Comparison of ENCODE assay signal across 8 cellular contexts in the genomic region with DNA sequence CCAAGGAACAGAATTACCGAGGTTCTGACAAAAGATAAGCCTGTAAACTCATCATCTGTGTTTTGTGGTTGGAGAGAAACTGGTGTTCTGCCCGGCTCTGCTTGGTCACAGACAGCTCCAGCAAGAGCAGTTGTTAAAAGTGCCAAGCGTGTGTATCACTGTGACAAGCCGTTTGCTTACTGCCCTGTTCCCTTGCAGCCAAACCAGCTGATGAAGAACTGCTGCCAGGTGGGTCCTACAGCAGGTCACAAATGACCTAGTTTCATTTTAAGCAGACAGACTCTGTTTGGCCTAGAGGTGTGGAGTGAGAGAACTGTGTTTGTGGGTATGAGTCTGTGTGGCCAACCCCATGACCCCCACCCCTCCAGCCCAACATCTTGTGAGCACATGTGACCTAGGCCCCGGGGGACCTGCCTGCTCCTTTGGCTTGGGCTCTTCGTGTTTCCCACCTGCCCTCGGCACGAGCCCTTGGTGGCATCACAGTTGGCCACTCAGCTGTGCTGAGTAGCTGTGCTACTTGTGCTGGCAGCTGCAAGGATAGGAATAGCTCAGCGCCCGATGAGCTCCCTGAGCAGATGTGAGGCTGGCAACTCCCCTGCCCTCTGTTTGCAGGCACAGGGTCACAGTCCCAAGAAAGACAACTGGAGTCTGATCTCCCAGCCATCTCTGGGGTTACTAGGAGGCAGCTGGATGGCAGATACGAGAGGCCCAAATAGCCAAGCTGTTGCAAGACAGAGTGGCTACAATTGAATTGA. TPM values are rescaled to one million over a fixed set of nuclear protein-coding genes. Genes with fewer than 3 reads are reported as not detected.
DNase-seq lines count a peak whose midpoint lies in the region; ATAC-seq, FAIRE-seq and TF ChIP-seq lines count a peak whose summit lies in the region.

No MANE protein-coding gene starts in this region.

- peak; percentile 57 for ATAC-seq in GM21737 (IDR thresholded peaks at IDR 0.05; ENCODE audit: unreplicated experiment)
- ATAC-seq in HG02884 (IDR thresholded peaks at IDR 0.05; ENCODE audit: unreplicated experiment), result no peak

- no peak for TF ChIP-seq CTCF in GM10248 (IDR thresholded peaks at IDR 0.05; ENCODE audit: control extremely low read depth, extremely low read depth, low read depth, missing control alignments)

- peak overlapping the region in 4 of 5 donors; percentile 47 to 76 (median 48) for H3K4me3 Mint-ChIP-seq in immature natural killer cell

- H3K27me3 Mint-ChIP-seq in immature natural killer cell (ENCODE audit: low read depth in 3 of 3), result peaks cover 0 to 2% (median 0%) of the 10 kb centered on the region in 3 donors

- H3K36me3 Mint-ChIP-seq in immature natural killer cell, result peaks cover 0 to 10% (median under 1%) of the 10 kb centered on the region in 3 donors

- H3K4me1 Mint-ChIP-seq in immature natural killer cell, result peaks cover 28% of the 10 kb centered on the region in 2 donors

- POLR2A ChIA-PET in GM10248 (lab: Yijun Ruan, JAX), result no interaction called here

- peak overlapping the region; percentile 75 to 89 (median 84) for H3K27ac Mint-ChIP-seq in immature natural killer cell

- CTCF ChIA-PET in GM10248 (lab: Yijun Ruan, JAX), result interaction anchor here (0.7 to 5.2 kb wide), 7 partner anchors 9 to 823 kb away, joined by 3 to 28 read pairs (median 3); partner anchors contain the start of gene OXER1

- H3K9me3 Mint-ChIP-seq in immature natural killer cell, result no peaks in the 10 kb centered on the region

- DNase-seq in GM10248 (ENCODE audit: extremely low spot score), result peak; percentile 55
- DNase-seq in NCI-H2171 treated with DMSO at 0.1 percent for 48 hours (lab: John Stamatoyannopoulos, UW), result peak; percentile 67
- DNase-seq in immature natural killer cell, result peak; percentile 49 to 55 (median 52)
- no peak for DNase-seq in frontal cortex (ENCODE audit: low spot score in 2 of 2)
- DNase-seq in NCI-H446 (lab: John Stamatoyannopoulos, UW), result no peak
- DNase-seq in GDM1 (lab: John Stamatoyannopoulos, UW), result no peak

- FAIRE-seq in frontal cortex (lab: Jason Lieb, UNC), result no peak

RNA-seq across cellular contexts. Expression of gene OXER1, which starts 9.7 kb away (rescaled TPM):
- not detected for polyA plus RNA-seq in immature natural killer cell
- not detected for total RNA-seq in frontal cortex

RNA-seq across cellular contexts. Expression of gene HAAO, which starts 38.2 kb away (rescaled TPM):
- polyA plus RNA-seq in immature natural killer cell, result under 1 TPM in 1 of 3 donors, not detected in 2; 0.50 TPM
- total RNA-seq in frontal cortex, result 0.82 TPM

Comparison
In these comparisons a context has a peak if more than half of its experiments do, and no peak if none do; other contexts are left out.
1. DNase-seq: peak in GM10248 (single experiment), NCI-H2171 treated with DMSO at 0.1 percent for 48 hours (single experiment) and immature natural killer cell (3 of 3); none in frontal cortex (0 of 2), NCI-H446 (0 of 2) and GDM1 (single experiment).